8 cellular contexts compared by ENCODE assay signal in the genomic region with DNA sequence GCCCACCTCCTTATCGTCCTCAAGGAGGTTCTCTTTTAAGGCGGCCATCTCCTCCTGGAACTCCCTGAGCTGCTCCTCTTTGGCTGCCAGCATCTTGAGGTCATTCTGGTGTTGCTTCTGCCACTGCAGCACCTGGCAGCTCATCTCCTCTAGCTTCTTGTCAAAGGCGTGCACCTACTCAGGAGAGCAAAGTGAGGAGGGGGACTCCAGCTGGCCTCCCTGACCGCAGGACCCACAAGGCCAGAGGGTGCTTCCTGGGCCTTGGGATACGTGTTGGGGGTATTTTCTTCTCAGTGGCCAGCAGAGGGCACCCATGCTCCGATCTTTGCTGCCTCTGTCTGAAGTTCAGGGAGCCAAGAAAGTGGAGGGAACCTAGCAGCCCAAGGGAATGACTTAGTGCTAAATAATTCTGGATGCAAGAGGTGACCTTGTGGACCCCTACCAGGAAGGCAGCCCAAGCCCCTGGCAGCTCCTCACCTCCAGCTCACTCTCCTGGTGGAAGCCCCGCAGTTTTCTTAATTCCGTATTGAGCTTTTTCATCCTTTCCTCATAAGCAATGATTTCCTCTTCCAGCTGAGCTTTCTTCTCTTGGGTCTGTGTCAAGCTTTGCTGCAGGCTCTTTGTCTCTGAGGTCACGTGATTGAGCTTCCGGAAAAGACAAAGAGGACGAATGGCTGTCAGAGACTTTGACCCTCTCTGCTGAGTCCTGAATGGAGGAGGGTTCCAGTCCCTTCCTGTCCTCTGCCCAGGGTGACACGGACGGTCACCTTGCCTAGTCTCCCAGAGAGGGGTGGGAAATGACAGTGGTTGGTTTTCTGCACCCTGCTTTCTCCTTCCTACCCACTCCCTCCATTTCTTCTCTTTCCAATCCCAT. TPM values are rescaled to one million over a fixed set of nuclear protein-coding genes. Genes with fewer than 3 reads are reported as not detected.
DNase-seq lines count a peak whose midpoint lies in the region; ATAC-seq, FAIRE-seq and TF ChIP-seq lines count a peak whose summit lies in the region.

No MANE protein-coding gene starts in this region.

- H3K4me2 ChIP-seq in A549 (no peak overlapping the region), KMS-11 (no peak overlapping the region)

- FAIRE-seq in A549 (lab: Jason Lieb, UNC) (no peak), GM18507 (lab: Jason Lieb, UNC) (peak; percentile 83)

- H3K27me3 ChIP-seq in KMS-11 (ENCODE audit: insufficient read depth, low read depth) (no peaks in the 10 kb centered on the region), foreskin keratinocyte (no peaks in the 10 kb centered on the region), thoracic aorta (replicated peaks; ENCODE audit: insufficient read depth) (no peaks in the 10 kb centered on the region)

- no peak overlapping the region for H3K9ac ChIP-seq in KMS-11

- H3K9me3 ChIP-seq in A549 (no peaks in the 10 kb centered on the region), thoracic aorta (no peaks in the 10 kb centered on the region)

- DNase-seq in A549 (ENCODE audit: low read depth in 1 of 2, low spot score in 1 of 2) (peak; percentile 69 to 74), GM18507 (ENCODE audit: extremely low spot score, insufficient read length, low read depth) (peak; percentile 46), RKO (ENCODE audit: low spot score) (peak; percentile 71), foreskin keratinocyte (peak; percentile 21 to 51), occipital lobe (lab: John Stamatoyannopoulos, UW) (peak; percentile 61), thoracic aorta (ENCODE audit: low spot score) (no peak)
- DNase-seq in activated T-helper 9 cell treated with anti-CD3 and anti-CD28 coated beads, Interleukin-2, amount 50 U/mL, for 16 hours (ENCODE audit: low read depth): peak; percentile 37

- peak; percentile 87 to 90 for TF ChIP-seq RAD21 in A549 (conservative IDR thresholded peaks at IDR 0.05 in 1 of 2, IDR thresholded peaks at IDR 0.05 in 1 of 2)

- no peak overlapping the region; the same call in 1 of the 2 replicates for H2AFZ ChIP-seq in KMS-11 (ENCODE audit: low read depth)

- 42% methylated on average over 12 of the region's 13 CpGs for WGBS in A549 (ENCODE audit: missing lambda C conversion rate)

- CTCF ChIA-PET in A549 (lab: Yijun Ruan, JAX): interaction anchor here (0.5 to 3.0 kb wide), 46 partner anchors 9 to 1910 kb away, joined by 3 to 18 read pairs (median 4); no protein-coding TSS in a partner anchor

- H3K4me1 ChIP-seq in A549 (no peaks in the 10 kb centered on the region), KMS-11 (ENCODE audit: low read depth, poor library complexity, severe bottlenecking) (peaks cover 8% of the 10 kb centered on the region), foreskin keratinocyte (no peaks in the 10 kb centered on the region), thoracic aorta (ENCODE audit: control insufficient read depth in 1 of 2, low read depth in 2 of 2) (no peaks in the 10 kb centered on the region)

- TF ChIP-seq POLR2A in A549 (IDR thresholded peaks at IDR 0.05; ENCODE audit: low read length): no peak

- H3K79me2 ChIP-seq in KMS-11 (ENCODE audit: insufficient read depth, low read depth): no peaks in the 10 kb centered on the region

- TF ChIP-seq CTCF in A549 (IDR thresholded peaks at IDR 0.05) (peak; percentile 82), KMS-11 (conservative IDR thresholded peaks at IDR 0.05; ENCODE audit: low read depth, low read length) (peak; percentile 87), foreskin keratinocyte (conservative IDR thresholded peaks at IDR 0.05) (peak; percentile 81), thoracic aorta (IDR thresholded peaks at IDR 0.05) (peak; percentile 58)

- H3K27ac ChIP-seq in A549 (no peak overlapping the region), KMS-11 (no peak overlapping the region), foreskin keratinocyte (no peak overlapping the region), thoracic aorta (no peak overlapping the region)

- H4K20me1 ChIP-seq in KMS-11 (ENCODE audit: insufficient read depth): no peaks in the 10 kb centered on the region

- TF ChIP-seq EP300 in A549 (IDR thresholded peaks at IDR 0.05): no peak

- peak; percentile 88 to 97 for ATAC-seq in A549
- peak; percentile 83 for ATAC-seq in foreskin keratinocyte
- ATAC-seq in thoracic aorta (ENCODE audit: insufficient number of reproducible peaks, low FRiP score, low read depth): no peak

- H3K4me3 ChIP-seq in A549 (no peak overlapping the region), KMS-11 (IDR thresholded peaks at IDR 0.05; ENCODE audit: insufficient read depth, low read depth, low read length) (no peak overlapping the region), thoracic aorta (no peak overlapping the region)

- no peaks in the 10 kb centered on the region for H3K36me3 ChIP-seq in KMS-11 (ENCODE audit: insufficient read depth)
- H3K36me3 ChIP-seq in thoracic aorta: no peaks in the 10 kb centered on the region

- POLR2A ChIA-PET in A549 (lab: Yijun Ruan, JAX): no interaction called here

TF ChIP-seq in A549, 52 proteins besides CTCF, POLR2A, EP300 and RAD21:
- TF ChIP-seq RCOR1 (IDR thresholded peaks at IDR 0.05; ENCODE audit: low read depth, low read length) (no peak), SMC3 (IDR thresholded peaks at IDR 0.05) (peak; percentile 73), POLR2AphosphoS2 (conservative IDR thresholded peaks at IDR 0.05; ENCODE audit: low read length) (no peak)
- TF ChIP-seq, protein P1, sequence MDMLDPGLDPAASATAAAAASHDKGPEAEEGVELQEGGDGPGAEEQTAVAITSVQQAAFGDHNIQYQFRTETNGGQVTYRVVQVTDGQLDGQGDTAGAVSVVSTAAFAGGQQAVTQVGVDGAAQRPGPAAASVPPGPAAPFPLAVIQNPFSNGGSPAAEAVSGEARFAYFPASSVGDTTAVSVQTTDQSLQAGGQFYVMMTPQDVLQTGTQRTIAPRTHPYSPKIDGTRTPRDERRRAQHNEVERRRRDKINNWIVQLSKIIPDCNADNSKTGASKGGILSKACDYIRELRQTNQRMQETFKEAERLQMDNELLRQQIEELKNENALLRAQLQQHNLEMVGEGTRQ (IDR thresholded peaks at IDR 0.05): 0 out of 2 replicates have a peak, but pooled peaks have one; percentile 33

RNA-seq across cellular contexts. Expression of a gene that starts 31.4 kb away (rescaled TPM):
- polyA plus RNA-seq in A549 (2011; rRNA removed): 37.4 and 41.9 TPM in 2 replicates
- 55.6 and 57.2 TPM in 2 replicates for polyA plus RNA-seq in A549 (2012; cell fraction: cytosol; rRNA removed)
- polyA plus RNA-seq in A549 (2012; cell fraction: nucleus; rRNA removed): 191 and 225 TPM in 2 replicates
- polyA plus RNA-seq in A549 (2017; fragmentation: RNase III; extraction: RNeasy Plus Mini Kit Qiagen cat#74134 plus additional on column Dnase treatment): 72.8 to 85.4 TPM (median 80.6 TPM) in 3 replicates
- polyA minus RNA-seq in A549 (2011; rRNA and poly(A)+ RNA removed): 76.9 and 87.2 TPM in 2 replicates
- total RNA-seq in foreskin keratinocyte: 46.8 and 48.5 TPM in 2 replicates
- 28.8 and 29.5 TPM in 2 replicates for polyA plus RNA-seq in foreskin keratinocyte
- 44.6 TPM for total RNA-seq in occipital lobe
- total RNA-seq in thoracic aorta: 10 to 100 TPM; 57.8 to 72.8 TPM

RNA-seq across cellular contexts. Expression of a gene that starts 31.6 kb away (rescaled TPM):
- polyA plus RNA-seq in A549 (2011; rRNA removed) (22.7 and 32.7 TPM in 2 replicates), A549 (2017; fragmentation: RNase III; extraction: RNeasy Plus Mini Kit Qiagen cat#74134 plus additional on column Dnase treatment) (15.7 to 17.9 TPM (median 16.4 TPM) in 3 replicates), foreskin keratinocyte (7.4 and 7.5 TPM in 2 replicates)
- 10.2 and 11.4 TPM in 2 replicates for polyA plus RNA-seq in A549 (2012; cell fraction: cytosol; rRNA removed)
- 5.7 and 7.7 TPM in 2 replicates for polyA plus RNA-seq in A549 (2012; cell fraction: nucleus; rRNA removed)
- 6.9 and 7.3 TPM in 2 replicates for polyA minus RNA-seq in A549 (2011; rRNA and poly(A)+ RNA removed)
- total RNA-seq in foreskin keratinocyte (8.6 and 10.3 TPM in 2 replicates), occipital lobe (10.6 TPM), thoracic aorta (10 to 100 TPM in 1 of 2 donors, 1 to 10 TPM in 1; 3.7 to 38.6 TPM)

RNA-seq across cellular contexts. Expression of a gene that starts 47.0 kb away (rescaled TPM):
- polyA plus RNA-seq in A549 (2011; rRNA removed): 0.22 and 0.37 TPM in 2 replicates
- 0.03 and 0.06 TPM in 2 replicates for polyA plus RNA-seq in A549 (2012; cell fraction: cytosol; rRNA removed)
- 0.11 and 0.31 TPM in 2 replicates for polyA plus RNA-seq in A549 (2012; cell fraction: nucleus; rRNA removed)
- 0.05 to 0.20 TPM (median 0.16 TPM) in 3 replicates for polyA plus RNA-seq in A549 (2017; fragmentation: RNase III; extraction: RNeasy Plus Mini Kit Qiagen cat#74134 plus additional on column Dnase treatment)
- polyA minus RNA-seq in A549 (2011; rRNA and poly(A)+ RNA removed): 0.58 and 0.97 TPM in 2 replicates
- total RNA-seq in foreskin keratinocyte: 0.49 and 0.78 TPM in 2 replicates
- 0.01 and 0.12 TPM in 2 replicates for polyA plus RNA-seq in foreskin keratinocyte
- 2.5 TPM for total RNA-seq in occipital lobe
- total RNA-seq in thoracic aorta: 1 to 10 TPM in 1 of 2 donors, under 1 TPM in 1; 0.21 to 1.4 TPM
